8 cellular contexts compared by ENCODE assay signal in the genomic region with DNA sequence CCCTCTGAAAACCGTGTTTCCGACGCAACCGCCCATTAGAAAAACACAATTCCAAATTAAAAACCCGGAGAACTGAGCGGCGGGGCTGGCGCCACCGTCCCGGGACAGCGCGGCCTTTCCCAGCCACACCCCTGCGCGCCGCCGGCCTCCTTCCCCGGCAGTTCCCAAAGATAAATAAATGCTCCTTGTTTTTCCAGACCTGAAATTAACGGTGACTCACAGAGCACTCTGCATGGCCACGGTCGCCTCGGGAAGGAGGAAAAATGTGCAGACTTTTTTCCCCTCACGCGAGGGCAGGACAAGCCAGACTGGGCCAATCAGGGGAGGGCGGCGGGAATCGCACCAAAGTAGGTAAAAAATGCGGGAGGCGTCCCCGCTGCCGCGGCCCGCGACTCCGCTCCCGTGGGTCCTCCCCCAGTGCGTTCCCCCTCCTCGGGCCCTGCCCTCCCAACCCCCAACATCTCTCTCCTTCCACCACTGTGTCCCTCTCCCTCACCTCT. TPM values are rescaled to one million over a fixed set of nuclear protein-coding genes. Genes with fewer than 3 reads are reported as not detected.
DNase-seq lines count a peak whose midpoint lies in the region; ATAC-seq lines count a peak whose summit lies in the region.

No MANE protein-coding gene starts in this region.

- intact Hi-C loops in left colon (cut with DNase I, micrococcal nuclease) = no loop called here

- H3K4me3 Mint-ChIP-seq in IgD-negative memory B cell = peak overlapping the region; percentile 53 to 84 (median 78)

- H3K27ac Mint-ChIP-seq in IgD-negative memory B cell = peak overlapping the region in 2 of 3 donors; percentile 67 to 76

- peak; percentile 55 for ATAC-seq in left colon
- no peak for ATAC-seq in GM18511 (IDR thresholded peaks at IDR 0.05; ENCODE audit: unreplicated experiment)

- no peaks in the 10 kb centered on the region for H3K36me3 Mint-ChIP-seq in IgD-negative memory B cell

- H3K4me1 Mint-ChIP-seq in IgD-negative memory B cell = peaks cover 6 to 16% (median 6%) of the 10 kb centered on the region in 3 donors

- H3K27me3 ChIP-seq in duodenal mucosa (ENCODE audit: control insufficient read depth in 1 of 2, insufficient read depth in 2 of 2, low read length in 2 of 2) = no peaks in the 10 kb centered on the region

- no peaks in the 10 kb centered on the region for H3K36me3 ChIP-seq in duodenal mucosa (ENCODE audit: control insufficient read depth in 1 of 2, insufficient read depth in 2 of 2, low read length in 2 of 2)

- peak overlapping the region; percentile 47 to 91 for H3K4me3 ChIP-seq in duodenal mucosa (ENCODE audit: low read depth in 1 of 2, low read length in 2 of 2)

- peak; percentile 88 for DNase-seq in DMS 273 (lab: John Stamatoyannopoulos, UW; ENCODE audit: unreplicated experiment)
- peak; percentile 85 for DNase-seq in T1000 (lab: John Stamatoyannopoulos, UW)
- peak; percentile 81 to 92 for DNase-seq in left colon
- DNase-seq in stimulated activated CD4-positive, alpha-beta T cell treated with anti-CD3 and anti-CD28 coated beads, Interleukin-15, amount 100 ng/mL, for 24 hours = peak; percentile 41
- no peak for DNase-seq in GDM1 (lab: John Stamatoyannopoulos, UW)

- H3K27ac ChIP-seq in duodenal mucosa (ENCODE audit: low read depth, low read length) = peak overlapping the region; percentile 96

- H3K9me3 ChIP-seq in duodenal mucosa (ENCODE audit: control insufficient read depth in 1 of 2, low read length in 2 of 2) = no peaks in the 10 kb centered on the region

- H3K27me3 Mint-ChIP-seq in IgD-negative memory B cell = peaks cover 6% of the 10 kb centered on the region

- peak overlapping the region; percentile 35 to 53 for H3K9ac ChIP-seq in duodenal mucosa (ENCODE audit: low read depth in 1 of 2, low read length in 2 of 2)

- peaks cover 12 to 22% of the 10 kb centered on the region in 2 donors for H3K4me1 ChIP-seq in duodenal mucosa (ENCODE audit: control insufficient read depth in 1 of 2, insufficient read depth in 2 of 2, low read length in 2 of 2)

- H3K9me3 Mint-ChIP-seq in IgD-negative memory B cell = peaks cover 0 to 6% (median 4%) of the 10 kb centered on the region in 3 donors

RNA-seq across cellular contexts. Expression of gene DSTN, which starts 0.9 kb away (rescaled TPM):
- 32.1 TPM for polyA plus RNA-seq in IgD-negative memory B cell
- total RNA-seq in left colon = 100 to 1,000 TPM; 266 to 374 TPM

RNA-seq across cellular contexts. Expression of gene BFSP1, which starts 37.8 kb away (rescaled TPM):
- not detected for polyA plus RNA-seq in IgD-negative memory B cell
- under 1 TPM; 0.20 to 0.34 TPM for total RNA-seq in left colon
